In genomic region chr5:112866739-112867138, GRCh38 we compare ENCODE assay signal across 25 cellular contexts. TPM values are rescaled to one million over a fixed set of nuclear protein-coding genes. Genes with fewer than 3 reads are reported as not detected.
DNase-seq lines count a peak whose midpoint lies in the region; ATAC-seq, FAIRE-seq and TF ChIP-seq lines count a peak whose summit lies in the region.
"Had no signal": no experiment of that assay in that cellular context is flagged by ENCODE, and none has a peak within 500 bp of the region (broad histone marks: within the 10 kb centered on the region; RNA-seq: fewer than 3 reads in every experiment).

No MANE protein-coding gene starts in this region.

- no peak overlapping the region for H3K9ac ChIP-seq in HepG2 (ENCODE audit: insufficient read depth, low read depth, low read length)
- H3K9ac ChIP-seq in OCI-LY3 (ENCODE audit: low read length): no peak overlapping the region

- peaks cover 57% of the 10 kb centered on the region for H3K4me1 Mint-ChIP-seq in activated T-helper 1 cell treated with anti-CD3 and anti-CD28 coated beads, Interleukin-12 subunit alpha, Interleukin-12 subunit beta, Interleukin-2, Interleukin-4 antibody, amounts not matched to agents 30 ng/mL and 10 ng/mL and 1 ng/mL, durations not matched to agents 14 hours and 24 hours and 36 hours (ENCODE audit: low read depth)
- H3K4me1 Mint-ChIP-seq in stimulated activated memory B cell treated with anti-CD40 and anti-IgM and Interleukin-4, amounts not matched to agents 10 μg/mL and 1 μg/mL and 100 μg/mL, for 72 hours: peaks cover 27% of the 10 kb centered on the region

- H3K36me3 ChIP-seq in HepG2 (replicated peaks in 1 of 2; ENCODE audit: control insufficient read depth in 1 of 2, insufficient read depth in 2 of 2, low read length in 2 of 2) (peaks cover 11 to 40% of the 10 kb centered on the region in 2 experiments; a peak in 4 of 5 replicates), right lobe of liver (peaks cover 2 to 64% (median 14%) of the 10 kb centered on the region in 4 donors), OCI-LY3 (replicated peaks; ENCODE audit: low read depth, low read length) (peaks cover 35% of the 10 kb centered on the region)
- H3K36me3 ChIP-seq: breast epithelium, prostate gland had no signal

- H2AFZ ChIP-seq in HepG2 (ENCODE audit: low read length) (no peak overlapping the region), OCI-LY3 (ENCODE audit: low read depth, low read length) (no peak overlapping the region)

- H3K27me3 ChIP-seq in HepG2 (ENCODE audit: control insufficient read depth in 1 of 2, insufficient read depth in 2 of 2, low read length in 2 of 2): no peaks in the 10 kb centered on the region; a peak in 1 of 5 replicates
- H3K27me3 ChIP-seq in right lobe of liver: no peaks in the 10 kb centered on the region
- no peaks in the 10 kb centered on the region for H3K27me3 ChIP-seq in OCI-LY3 (ENCODE audit: low read depth, low read length)
- H3K27me3 ChIP-seq: breast epithelium, sigmoid colon, stomach, thyroid gland had no signal

- H3K27me3 Mint-ChIP-seq in activated T-helper 1 cell treated with anti-CD3 and anti-CD28 coated beads, Interleukin-12 subunit alpha, Interleukin-12 subunit beta, Interleukin-2, Interleukin-4 antibody, amounts not matched to agents 30 ng/mL and 10 ng/mL and 1 ng/mL, durations not matched to agents 14 hours and 24 hours and 36 hours (ENCODE audit: insufficient read depth): no peaks in the 10 kb centered on the region
- no peaks in the 10 kb centered on the region for H3K27me3 Mint-ChIP-seq in stimulated activated memory B cell treated with anti-CD40 and anti-IgM and Interleukin-4, amounts not matched to agents 10 μg/mL and 1 μg/mL and 100 μg/mL, for 72 hours
- H3K27me3 Mint-ChIP-seq: activated B cell treated with CpG ODN at 0.5 μM for 24 hours had no signal

- WGBS in HepG2 (ENCODE audit: low lambda C conversion rate): 92% methylated on average over 2 of the region's 2 CpGs
- 80% methylated on average over 2 of the region's 2 CpGs for WGBS in right lobe of liver (ENCODE audit: insufficient coverage, low coverage, low lambda C conversion rate, missing lambda C conversion rate)

- TF ChIP-seq POLR2A in HepG2 (IDR thresholded peaks at IDR 0.05; ENCODE audit: insufficient read depth in 1 of 2, low read depth in 2 of 2, low read length in 2 of 2) (no peak), right lobe of liver (IDR thresholded peaks at IDR 0.05) (no peak)

- H4K20me1 ChIP-seq in HepG2 (ENCODE audit: insufficient read depth, low read length) (no peaks in the 10 kb centered on the region), OCI-LY3 (ENCODE audit: insufficient read depth, low read length) (peaks cover 4% of the 10 kb centered on the region; the same call in 1 of the 2 replicates)

- ATAC-seq in HepG2 (no peak), right lobe of liver (no peak)
- ATAC-seq in stimulated activated memory B cell treated with anti-CD40 and anti-IgM and Interleukin-4, amounts not matched to agents 10 μg/mL and 1 μg/mL and 100 μg/mL, for 72 hours: no peak

- TF ChIP-seq CTCF in HepG2 (CRISPR knock-in tag; IDR thresholded peaks at IDR 0.05) (no peak), right lobe of liver (IDR thresholded peaks at IDR 0.05) (no peak), OCI-LY3 (IDR thresholded peaks at IDR 0.05; ENCODE audit: low read depth, low read length) (no peak)

- H3K4me3 Mint-ChIP-seq in activated T-helper 1 cell treated with anti-CD3 and anti-CD28 coated beads, Interleukin-12 subunit alpha, Interleukin-12 subunit beta, Interleukin-2, Interleukin-4 antibody, amounts not matched to agents 30 ng/mL and 10 ng/mL and 1 ng/mL, durations not matched to agents 14 hours and 24 hours and 36 hours: peak overlapping the region; percentile 24
- no peak overlapping the region for H3K4me3 Mint-ChIP-seq in stimulated activated memory B cell treated with anti-CD40 and anti-IgM and Interleukin-4, amounts not matched to agents 10 μg/mL and 1 μg/mL and 100 μg/mL, for 72 hours
- H3K4me3 Mint-ChIP-seq: activated B cell treated with CpG ODN at 0.5 μM for 24 hours had no signal

- H3K4me3 ChIP-seq in HepG2 (replicated peaks in 1 of 3; ENCODE audit: insufficient read depth in 1 of 3, low read depth in 2 of 3, low read length in 3 of 3) (no peak overlapping the region), right lobe of liver (no peak overlapping the region), OCI-LY3 (ENCODE audit: low read length) (no peak overlapping the region)
- H3K4me3 ChIP-seq: breast epithelium, HAP-1, left ventricle myocardium inferior, prostate gland, sigmoid colon, stomach, thyroid gland had no signal

- H3K4me1 ChIP-seq in HepG2 (ENCODE audit: insufficient read depth, low read length) (peaks cover 33% of the 10 kb centered on the region), right lobe of liver (peaks cover 0 to 18% (median 0%) of the 10 kb centered on the region in 4 donors), OCI-LY3 (ENCODE audit: low read length) (peaks cover 31% of the 10 kb centered on the region)
- H3K4me1 ChIP-seq: HAP-1 had no signal

- H3K9me3 ChIP-seq in HepG2 (ENCODE audit: low read length) (no peaks in the 10 kb centered on the region), right lobe of liver (no peaks in the 10 kb centered on the region), OCI-LY3 (ENCODE audit: insufficient read depth, low read length) (no peaks in the 10 kb centered on the region)
- H3K9me3 ChIP-seq: breast epithelium, HAP-1, left ventricle myocardium inferior, prostate gland, sigmoid colon, stomach, thyroid gland had no signal

- H3K79me2 ChIP-seq in HepG2 (ENCODE audit: insufficient read depth, low read length) (peaks cover 26% of the 10 kb centered on the region), OCI-LY3 (ENCODE audit: low read length) (peaks cover 52% of the 10 kb centered on the region)

- no peak for FAIRE-seq in HepG2 (lab: Jason Lieb, UNC)

- CTCF ChIA-PET in HepG2 (lab: Yijun Ruan, JAX; ENCODE audit: low intra/inter-chr PET ratio, low total read pairs): no interaction called here

- intact Hi-C loops in HepG2 (cut with micrococcal nuclease; ENCODE audit: unreplicated experiment): no loop called here
- intact Hi-C loops in right lobe of liver (cut with DNase I): no loop called here
- intact Hi-C loops in activated T-helper 1 cell treated with anti-CD3 and anti-CD28 coated beads, Interleukin-12 subunit alpha, Interleukin-12 subunit beta, Interleukin-2, Interleukin-4 antibody, amounts not matched to agents 30 ng/mL and 10 ng/mL and 1 ng/mL, durations not matched to agents 14 hours and 24 hours and 36 hours (cut with micrococcal nuclease): loop anchor here (10.0 kb wide), 2 partner anchors 428 to 1772 kb away; partner anchors contain the start of gene WDR36

- DNase-seq in HepG2 (ENCODE audit: low spot score) (no peak), right lobe of liver (no peak), KBM-7 (no peak), HCEC 1CT (no peak), NCI-H510A (lab: John Stamatoyannopoulos, UW) (no peak)
- DNase-seq in activated T-helper 1 cell treated with anti-CD3 and anti-CD28 coated beads, Interleukin-12 subunit alpha, Interleukin-12 subunit beta, Interleukin-2, Interleukin-4 antibody, amounts not matched to agents 30 ng/mL and 10 ng/mL and 1 ng/mL, durations not matched to agents 14 hours and 24 hours and 36 hours (ENCODE audit: low spot score): no peak
- DNase-seq: activated B cell treated with CpG ODN at 0.5 μM for 24 hours; activated effector memory CD4-positive, alpha-beta T cell treated with Interleukin-2 at 50 U/mL for 16 hours; effector CD8-positive, alpha-beta T cell; glutamatergic neuron; islet precursor cell; left ventricle myocardium inferior; mesendoderm; Right ventricle myocardium superior; sigmoid colon; stimulated activated CD4-positive, alpha-beta T cell treated with anti-CD3 and anti-CD28 coated beads, Interleukin-4, amount 100 ng/mL, for 4 hours; stomach; T1000; thyroid gland had no signal

- BruUV-seq in HepG2 (replicated peaks; lab: Mats Ljungman, UMichigan): no TSS peak

- H3K9me3 Mint-ChIP-seq in activated T-helper 1 cell treated with anti-CD3 and anti-CD28 coated beads, Interleukin-12 subunit alpha, Interleukin-12 subunit beta, Interleukin-2, Interleukin-4 antibody, amounts not matched to agents 30 ng/mL and 10 ng/mL and 1 ng/mL, durations not matched to agents 14 hours and 24 hours and 36 hours: no peaks in the 10 kb centered on the region
- no peaks in the 10 kb centered on the region for H3K9me3 Mint-ChIP-seq in stimulated activated memory B cell treated with anti-CD40 and anti-IgM and Interleukin-4, amounts not matched to agents 10 μg/mL and 1 μg/mL and 100 μg/mL, for 72 hours
- H3K9me3 Mint-ChIP-seq: activated B cell treated with CpG ODN at 0.5 μM for 24 hours had no signal

- peak overlapping the region; percentile 2 for H3K27ac Mint-ChIP-seq in activated T-helper 1 cell treated with anti-CD3 and anti-CD28 coated beads, Interleukin-12 subunit alpha, Interleukin-12 subunit beta, Interleukin-2, Interleukin-4 antibody, amounts not matched to agents 30 ng/mL and 10 ng/mL and 1 ng/mL, durations not matched to agents 14 hours and 24 hours and 36 hours
- peak overlapping the region; percentile 53 for H3K27ac Mint-ChIP-seq in stimulated activated memory B cell treated with anti-CD40 and anti-IgM and Interleukin-4, amounts not matched to agents 10 μg/mL and 1 μg/mL and 100 μg/mL, for 72 hours
- H3K27ac Mint-ChIP-seq: activated B cell treated with CpG ODN at 0.5 μM for 24 hours had no signal

- H3K4me2 ChIP-seq in HepG2 (ENCODE audit: low read depth, low read length) (no peak overlapping the region), OCI-LY3 (ENCODE audit: low read length) (no peak overlapping the region)

- H3K27ac ChIP-seq in HepG2 (ENCODE audit: extremely low read length, insufficient read depth, low read length): no peak overlapping the region
- no peak overlapping the region for H3K27ac ChIP-seq in right lobe of liver
- peak overlapping the region; percentile 32 for H3K27ac ChIP-seq in OCI-LY3 (ENCODE audit: low read length)
- H3K27ac ChIP-seq: breast epithelium, C4-2B, left ventricle myocardium inferior, prostate gland, sigmoid colon, stomach, thyroid gland had no signal

- POLR2A ChIA-PET in HepG2 (lab: Yijun Ruan, JAX): no interaction called here

- TF ChIP-seq EP300 in HepG2 (IDR thresholded peaks at IDR 0.05; ENCODE audit: low read depth in 2 of 2, low read length in 2 of 2): no peak
- TF ChIP-seq EP300 in HepG2 (CRISPR knock-in tag; IDR thresholded peaks at IDR 0.05; ENCODE audit: borderline replicate concordance): no peak

- in situ Hi-C loops in HepG2 (cut with HindIII; ENCODE audit: extremely low pct_ligation_motif_present, low pct_unique_long_range_greater_than_20kb) (no loop called here), KBM-7 (cut with MboI; ENCODE audit: low pct_unique_long_range_greater_than_20kb, low sequenced_read_pairs) (no loop called here)

- no peak for TF ChIP-seq RAD21 in HepG2 (CRISPR knock-in tag; IDR thresholded peaks at IDR 0.05)

- H3K36me3 Mint-ChIP-seq in activated T-helper 1 cell treated with anti-CD3 and anti-CD28 coated beads, Interleukin-12 subunit alpha, Interleukin-12 subunit beta, Interleukin-2, Interleukin-4 antibody, amounts not matched to agents 30 ng/mL and 10 ng/mL and 1 ng/mL, durations not matched to agents 14 hours and 24 hours and 36 hours (ENCODE audit: low read depth): peaks cover 51% of the 10 kb centered on the region
- peaks cover 50% of the 10 kb centered on the region for H3K36me3 Mint-ChIP-seq in stimulated activated memory B cell treated with anti-CD40 and anti-IgM and Interleukin-4, amounts not matched to agents 10 μg/mL and 1 μg/mL and 100 μg/mL, for 72 hours

RNA-seq across cellular contexts. Expression of gene SRP19, which starts 5.7 kb away (rescaled TPM):
- total RNA-seq in HepG2 (2016; rRNA removed; fragmentation: Illumina TruSeq; extraction: Trizol): 143 and 214 TPM in 2 replicates
- total RNA-seq in HepG2 (2016; cell fraction: cytosol; rRNA removed; fragmentation: Illumina TruSeq; extraction: Trizol; ENCODE audit: low read depth): 62.6 and 64.2 TPM in 2 replicates
- 152 and 219 TPM in 2 replicates for total RNA-seq in HepG2 (2016; cell fraction: insoluble cytoplasmic fraction; rRNA removed; fragmentation: Illumina TruSeq; extraction: Trizol)
- 73.5 and 79.8 TPM in 2 replicates for total RNA-seq in HepG2 (2016; cell fraction: membrane; rRNA removed; fragmentation: Illumina TruSeq; extraction: Trizol)
- total RNA-seq in HepG2 (2016; cell fraction: nucleus; rRNA removed; fragmentation: Illumina TruSeq; extraction: Trizol): 73.5 and 78.9 TPM in 2 replicates
- polyA plus RNA-seq in HepG2 (2011; rRNA removed): 35.1 and 46.9 TPM in 2 replicates
- 15.6 and 25.6 TPM in 2 replicates for polyA plus RNA-seq in HepG2 (2011; cell fraction: cytosol; rRNA removed)
- polyA plus RNA-seq in HepG2 (2011; cell fraction: nucleus; rRNA removed): 9.2 and 18.0 TPM in 2 replicates
- polyA plus RNA-seq in HepG2 (2012): 71.3 and 73.7 TPM in 2 replicates
- 42.9 and 50.3 TPM in 2 replicates for polyA plus RNA-seq in HepG2 (2016; cell fraction: cytosol; fragmentation: Illumina TruSeq; extraction: Trizol; ENCODE audit: low read depth)
- polyA plus RNA-seq in HepG2 (2016; cell fraction: insoluble cytoplasmic fraction; fragmentation: Illumina TruSeq; extraction: Trizol; ENCODE audit: low read depth): 225 and 263 TPM in 2 replicates
- polyA plus RNA-seq in HepG2 (2016; cell fraction: membrane; fragmentation: Illumina TruSeq; extraction: Trizol; ENCODE audit: low read depth): 59.5 and 64.7 TPM in 2 replicates
- polyA plus RNA-seq in HepG2 (2016; cell fraction: nucleus; fragmentation: Illumina TruSeq; extraction: Trizol; ENCODE audit: insufficient read depth, low read depth): 119 and 127 TPM in 2 replicates
- polyA minus RNA-seq in HepG2 (2011; rRNA and poly(A)+ RNA removed; ENCODE audit: low replicate concordance): 1.5 and 4.9 TPM in 2 replicates
- polyA minus RNA-seq in HepG2 (2011; cell fraction: cytosol; rRNA and poly(A)+ RNA removed): 16.3 and 21.2 TPM in 2 replicates
- 24.8 and 29.1 TPM in 2 replicates for polyA minus RNA-seq in HepG2 (2011; cell fraction: nucleus; rRNA and poly(A)+ RNA removed)
- total RNA-seq in right lobe of liver: 10 to 100 TPM; 17.0 to 63.4 (median 23.3) TPM
- 72.0 and 72.5 TPM in 2 replicates for total RNA-seq in activated T-helper 1 cell treated with anti-CD3 and anti-CD28 coated beads, Interleukin-12 subunit alpha, Interleukin-12 subunit beta, Interleukin-2, Interleukin-4 antibody, amounts not matched to agents 30 ng/mL and 10 ng/mL and 1 ng/mL, durations not matched to agents 14 hours and 24 hours and 36 hours

RNA-seq across cellular contexts. Expression of gene REEP5, which starts 55.3 kb away (rescaled TPM):
- total RNA-seq in HepG2 (2016; rRNA removed; fragmentation: Illumina TruSeq; extraction: Trizol) (26.3 and 49.4 TPM in 2 replicates), right lobe of liver (10 to 100 TPM; 52.2 to 75.6 (median 64.0) TPM)
- 13.4 and 19.2 TPM in 2 replicates for total RNA-seq in HepG2 (2016; cell fraction: cytosol; rRNA removed; fragmentation: Illumina TruSeq; extraction: Trizol; ENCODE audit: low read depth)
- total RNA-seq in HepG2 (2016; cell fraction: insoluble cytoplasmic fraction; rRNA removed; fragmentation: Illumina TruSeq; extraction: Trizol): 28.3 and 50.6 TPM in 2 replicates
- 14.5 and 17.4 TPM in 2 replicates for total RNA-seq in HepG2 (2016; cell fraction: membrane; rRNA removed; fragmentation: Illumina TruSeq; extraction: Trizol)
- 39.0 and 46.8 TPM in 2 replicates for total RNA-seq in HepG2 (2016; cell fraction: nucleus; rRNA removed; fragmentation: Illumina TruSeq; extraction: Trizol)
- 217 and 239 TPM in 2 replicates for polyA plus RNA-seq in HepG2 (2011; rRNA removed)
- 109 and 117 TPM in 2 replicates for polyA plus RNA-seq in HepG2 (2011; cell fraction: cytosol; rRNA removed)
- 33.6 and 41.1 TPM in 2 replicates for polyA plus RNA-seq in HepG2 (2011; cell fraction: nucleus; rRNA removed)
- 46.8 and 51.5 TPM in 2 replicates for polyA plus RNA-seq in HepG2 (2012)
- 28.6 and 31.5 TPM in 2 replicates for polyA plus RNA-seq in HepG2 (2016; cell fraction: cytosol; fragmentation: Illumina TruSeq; extraction: Trizol; ENCODE audit: low read depth)
- polyA plus RNA-seq in HepG2 (2016; cell fraction: insoluble cytoplasmic fraction; fragmentation: Illumina TruSeq; extraction: Trizol; ENCODE audit: low read depth): 50.0 and 51.6 TPM in 2 replicates
- polyA plus RNA-seq in HepG2 (2016; cell fraction: membrane; fragmentation: Illumina TruSeq; extraction: Trizol; ENCODE audit: low read depth): 18.4 and 23.4 TPM in 2 replicates
- polyA plus RNA-seq in HepG2 (2016; cell fraction: nucleus; fragmentation: Illumina TruSeq; extraction: Trizol; ENCODE audit: insufficient read depth, low read depth): 95.9 and 120 TPM in 2 replicates
- polyA minus RNA-seq in HepG2 (2011; rRNA and poly(A)+ RNA removed; ENCODE audit: low replicate concordance): 214 and 312 TPM in 2 replicates
- polyA minus RNA-seq in HepG2 (2011; cell fraction: cytosol; rRNA and poly(A)+ RNA removed): 57.0 and 58.9 TPM in 2 replicates
- polyA minus RNA-seq in HepG2 (2011; cell fraction: nucleus; rRNA and poly(A)+ RNA removed): 27.4 and 38.7 TPM in 2 replicates
- total RNA-seq in activated T-helper 1 cell treated with anti-CD3 and anti-CD28 coated beads, Interleukin-12 subunit alpha, Interleukin-12 subunit beta, Interleukin-2, Interleukin-4 antibody, amounts not matched to agents 30 ng/mL and 10 ng/mL and 1 ng/mL, durations not matched to agents 14 hours and 24 hours and 36 hours: 77.5 and 77.9 TPM in 2 replicates
